Comparison of ENCODE assay signal across 20 cellular contexts in genomic region chr3:183340222-183340621, GRCh38.
A peak's percentile ranks its signal among the peaks of the same experiment; 100 is the strongest.
DNase-seq lines count a peak whose midpoint lies in the region; ATAC-seq, FAIRE-seq and TF ChIP-seq lines count a peak whose summit lies in the region.
"Had no signal": no experiment of that assay in that cellular context is flagged by ENCODE, and none has a peak within 500 bp of the region (broad histone marks: within the 10 kb centered on the region; RNA-seq: fewer than 3 reads in every experiment).

No MANE protein-coding gene starts in this region.

- intact Hi-C loops in HepG2 (cut with micrococcal nuclease; ENCODE audit: unreplicated experiment) (no loop called here), right lobe of liver (cut with DNase I) (no loop called here)

- FAIRE-seq in HepG2 (lab: Jason Lieb, UNC): no peak
- FAIRE-seq: GM12891, GM18507 had no signal

- no peaks in the 10 kb centered on the region for H3K79me2 ChIP-seq in HepG2 (ENCODE audit: insufficient read depth, low read length)

- WGBS in HepG2 (ENCODE audit: low lambda C conversion rate): 6% methylated on average over 2 of the region's 2 CpGs
- WGBS in right lobe of liver (ENCODE audit: insufficient coverage, low coverage, low lambda C conversion rate, missing lambda C conversion rate): 86% methylated on average over 2 of the region's 2 CpGs

- no peak overlapping the region for H3K4me2 ChIP-seq in HepG2 (ENCODE audit: low read depth, low read length)
- H3K4me2 ChIP-seq: BLaER1, GM23338 had no signal

- no peaks in the 10 kb centered on the region for H3K4me1 ChIP-seq in HepG2 (ENCODE audit: insufficient read depth, low read length)
- H3K4me1 ChIP-seq in right lobe of liver: no peaks in the 10 kb centered on the region
- H3K4me1 ChIP-seq: BLaER1, Caco-2 had no signal

- no peak for DNase-seq in HepG2 (ENCODE audit: low spot score)
- DNase-seq in right lobe of liver: no peak
- peak; percentile 34 for DNase-seq in NCI-H2029 treated with DMSO at 0.1 percent for 48 hours (lab: John Stamatoyannopoulos, UW)
- DNase-seq in WTC11 (ENCODE audit: low spot score): no peak
- no peak for DNase-seq in stimulated activated CD4-positive, alpha-beta T cell treated with anti-CD3 and anti-CD28 coated beads, Interleukin-15, amount 100 ng/mL, for 24 hours
- DNase-seq: Caco-2; CD4-positive, CD25-positive, alpha-beta regulatory T cell; CD8-positive, alpha-beta T cell; DMS153; GF-D8; H9 had no signal

- TF ChIP-seq CTCF in HepG2 (CRISPR knock-in tag; IDR thresholded peaks at IDR 0.05) (no peak), right lobe of liver (IDR thresholded peaks at IDR 0.05) (no peak), WTC11 (IDR thresholded peaks at IDR 0.05) (no peak)

- no peaks in the 10 kb centered on the region; the same call in 1 of the 2 replicates for H3K36me3 Mint-ChIP-seq in WTC11
- H3K36me3 Mint-ChIP-seq: CD4-positive, CD25-positive, alpha-beta regulatory T cell had no signal

- no peak overlapping the region for H3K4me3 Mint-ChIP-seq in WTC11
- H3K4me3 Mint-ChIP-seq: B cell; CD4-positive, CD25-positive, alpha-beta regulatory T cell; CD8-positive, alpha-beta T cell; GM23338; H9 had no signal

- TF ChIP-seq POLR2A in HepG2 (IDR thresholded peaks at IDR 0.05; ENCODE audit: insufficient read depth in 1 of 2, low read depth in 2 of 2, low read length in 2 of 2) (no peak), right lobe of liver (IDR thresholded peaks at IDR 0.05) (no peak)

- CTCF ChIA-PET in HepG2 (lab: Yijun Ruan, JAX; ENCODE audit: low intra/inter-chr PET ratio, low total read pairs): no interaction called here
- CTCF ChIA-PET in WTC11 (lab: Charles Lee): no interaction called here

- no peak overlapping the region for H3K9ac ChIP-seq in HepG2 (ENCODE audit: insufficient read depth, low read depth, low read length)
- H3K9ac ChIP-seq: BLaER1 had no signal

- no peak overlapping the region for H3K27ac ChIP-seq in HepG2 (ENCODE audit: extremely low read length, insufficient read depth, low read length)
- H3K27ac ChIP-seq in right lobe of liver: no peak overlapping the region
- H3K27ac ChIP-seq: BLaER1, C4-2B had no signal

- H3K27me3 ChIP-seq in HepG2 (ENCODE audit: control insufficient read depth in 1 of 2, insufficient read depth in 2 of 2, low read length in 2 of 2) (peaks cover 0 to 3% of the 10 kb centered on the region in 2 experiments; a peak in 1 of 5 replicates), right lobe of liver (no peaks in the 10 kb centered on the region)
- H3K27me3 ChIP-seq: BLaER1 had no signal

- H3K9me3 Mint-ChIP-seq in WTC11: peaks cover 8% of the 10 kb centered on the region

- POLR2A ChIA-PET in HepG2 (lab: Yijun Ruan, JAX) (no interaction called here), WTC11 (lab: Charles Lee) (no interaction called here)

- no peak for TF ChIP-seq RAD21 in HepG2 (CRISPR knock-in tag; IDR thresholded peaks at IDR 0.05)

- H2AFZ ChIP-seq in HepG2 (ENCODE audit: low read length): no peak overlapping the region
- H2AFZ ChIP-seq: GM23338 had no signal

- no peaks in the 10 kb centered on the region for H3K4me1 Mint-ChIP-seq in WTC11
- H3K4me1 Mint-ChIP-seq: B cell, GM23338 had no signal

- ATAC-seq in HepG2: no peak
- no peak for ATAC-seq in right lobe of liver
- no peak for ATAC-seq in WTC11
- no peak for ATAC-seq in HG03460 (IDR thresholded peaks at IDR 0.05; ENCODE audit: unreplicated experiment)
- no peak for ATAC-seq in HG02981 (IDR thresholded peaks at IDR 0.05; ENCODE audit: unreplicated experiment)
- ATAC-seq: CD8-positive, alpha-beta T cell; GM23338; HCT116 had no signal

- in situ Hi-C loops in HepG2 (cut with HindIII; ENCODE audit: extremely low pct_ligation_motif_present, low pct_unique_long_range_greater_than_20kb): no loop called here

- BruUV-seq in HepG2 (replicated peaks; lab: Mats Ljungman, UMichigan): no TSS peak

- no peaks in the 10 kb centered on the region for H3K27me3 Mint-ChIP-seq in WTC11 (ENCODE audit: low read depth)

- H3K9me3 ChIP-seq in HepG2 (ENCODE audit: low read length) (no peaks in the 10 kb centered on the region), right lobe of liver (no peaks in the 10 kb centered on the region)
- H3K9me3 ChIP-seq: Caco-2 had no signal

- H3K36me3 ChIP-seq in HepG2 (replicated peaks in 1 of 2; ENCODE audit: control insufficient read depth in 1 of 2, insufficient read depth in 2 of 2, low read length in 2 of 2): no peaks in the 10 kb centered on the region
- H3K36me3 ChIP-seq in right lobe of liver: no peaks in the 10 kb centered on the region
- H3K36me3 ChIP-seq: BLaER1 had no signal

- TF ChIP-seq EP300 in HepG2 (IDR thresholded peaks at IDR 0.05; ENCODE audit: low read depth in 2 of 2, low read length in 2 of 2): no peak
- no peak for TF ChIP-seq EP300 in HepG2 (CRISPR knock-in tag; IDR thresholded peaks at IDR 0.05; ENCODE audit: borderline replicate concordance)

- no peaks in the 10 kb centered on the region for H4K20me1 ChIP-seq in HepG2 (ENCODE audit: insufficient read depth, low read length)
- H4K20me1 ChIP-seq: BLaER1 had no signal

- peak overlapping the region; percentile 22; the same call in 1 of the 2 replicates for H3K27ac Mint-ChIP-seq in WTC11
- H3K27ac Mint-ChIP-seq: B cell; CD4-positive, CD25-positive, alpha-beta regulatory T cell; CD8-positive, alpha-beta T cell; GM23338 had no signal

- no peak overlapping the region for H3K4me3 ChIP-seq in HepG2 (replicated peaks in 1 of 3; ENCODE audit: insufficient read depth in 1 of 3, low read depth in 2 of 3, low read length in 3 of 3)
- H3K4me3 ChIP-seq in right lobe of liver: no peak overlapping the region
- H3K4me3 ChIP-seq: BLaER1, GM23338 had no signal

TF ChIP-seq in HepG2, 621 proteins besides CTCF, POLR2A, EP300 and RAD21:
- no peak for TF ChIP-seq ATRX (CRISPR knock-in tag; IDR thresholded peaks at IDR 0.05; ENCODE audit: borderline replicate concordance)
- TF ChIP-seq MAFK (conservative IDR thresholded peaks at IDR 0.05 in 1 of 2, IDR thresholded peaks at IDR 0.05 in 1 of 2; ENCODE audit: low read length in 2 of 2): peak; percentile 9 to 31; a peak in 1 of 4 replicates

TF ChIP-seq in WTC11, 78 proteins besides CTCF, POLR2A, EP300 and RAD21 (continues in another document):
- no peak for TF ChIP-seq ZNF423 (CRISPR knock-in tag; IDR thresholded peaks at IDR 0.05)
- no peak for TF ChIP-seq ETV6 (CRISPR knock-in tag; IDR thresholded peaks at IDR 0.05)
- TF ChIP-seq HMGA2 (CRISPR knock-in tag; IDR thresholded peaks at IDR 0.05): no peak
- TF ChIP-seq, protein P1, sequence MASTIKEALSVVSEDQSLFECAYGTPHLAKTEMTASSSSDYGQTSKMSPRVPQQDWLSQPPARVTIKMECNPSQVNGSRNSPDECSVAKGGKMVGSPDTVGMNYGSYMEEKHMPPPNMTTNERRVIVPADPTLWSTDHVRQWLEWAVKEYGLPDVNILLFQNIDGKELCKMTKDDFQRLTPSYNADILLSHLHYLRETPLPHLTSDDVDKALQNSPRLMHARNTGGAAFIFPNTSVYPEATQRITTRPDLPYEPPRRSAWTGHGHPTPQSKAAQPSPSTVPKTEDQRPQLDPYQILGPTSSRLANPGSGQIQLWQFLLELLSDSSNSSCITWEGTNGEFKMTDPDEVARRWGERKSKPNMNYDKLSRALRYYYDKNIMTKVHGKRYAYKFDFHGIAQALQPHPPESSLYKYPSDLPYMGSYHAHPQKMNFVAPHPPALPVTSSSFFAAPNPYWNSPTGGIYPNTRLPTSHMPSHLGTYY (CRISPR knock-in tag; IDR thresholded peaks at IDR 0.05): no peak
- no peak for TF ChIP-seq ZNF121 (CRISPR knock-in tag; IDR thresholded peaks at IDR 0.05)
- TF ChIP-seq, protein P2, sequence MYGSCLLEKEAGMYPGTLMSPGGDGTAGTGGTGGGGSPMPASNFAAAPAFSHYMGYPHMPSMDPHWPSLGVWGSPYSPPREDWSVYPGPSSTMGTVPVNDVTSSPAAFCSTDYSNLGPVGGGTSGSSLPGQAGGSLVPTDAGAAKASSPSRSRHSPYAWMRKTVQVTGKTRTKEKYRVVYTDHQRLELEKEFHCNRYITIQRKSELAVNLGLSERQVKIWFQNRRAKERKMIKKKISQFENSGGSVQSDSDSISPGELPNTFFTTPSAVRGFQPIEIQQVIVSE (CRISPR knock-in tag; IDR thresholded peaks at IDR 0.05; ENCODE audit: borderline replicate concordance): no peak
- TF ChIP-seq, protein P3, sequence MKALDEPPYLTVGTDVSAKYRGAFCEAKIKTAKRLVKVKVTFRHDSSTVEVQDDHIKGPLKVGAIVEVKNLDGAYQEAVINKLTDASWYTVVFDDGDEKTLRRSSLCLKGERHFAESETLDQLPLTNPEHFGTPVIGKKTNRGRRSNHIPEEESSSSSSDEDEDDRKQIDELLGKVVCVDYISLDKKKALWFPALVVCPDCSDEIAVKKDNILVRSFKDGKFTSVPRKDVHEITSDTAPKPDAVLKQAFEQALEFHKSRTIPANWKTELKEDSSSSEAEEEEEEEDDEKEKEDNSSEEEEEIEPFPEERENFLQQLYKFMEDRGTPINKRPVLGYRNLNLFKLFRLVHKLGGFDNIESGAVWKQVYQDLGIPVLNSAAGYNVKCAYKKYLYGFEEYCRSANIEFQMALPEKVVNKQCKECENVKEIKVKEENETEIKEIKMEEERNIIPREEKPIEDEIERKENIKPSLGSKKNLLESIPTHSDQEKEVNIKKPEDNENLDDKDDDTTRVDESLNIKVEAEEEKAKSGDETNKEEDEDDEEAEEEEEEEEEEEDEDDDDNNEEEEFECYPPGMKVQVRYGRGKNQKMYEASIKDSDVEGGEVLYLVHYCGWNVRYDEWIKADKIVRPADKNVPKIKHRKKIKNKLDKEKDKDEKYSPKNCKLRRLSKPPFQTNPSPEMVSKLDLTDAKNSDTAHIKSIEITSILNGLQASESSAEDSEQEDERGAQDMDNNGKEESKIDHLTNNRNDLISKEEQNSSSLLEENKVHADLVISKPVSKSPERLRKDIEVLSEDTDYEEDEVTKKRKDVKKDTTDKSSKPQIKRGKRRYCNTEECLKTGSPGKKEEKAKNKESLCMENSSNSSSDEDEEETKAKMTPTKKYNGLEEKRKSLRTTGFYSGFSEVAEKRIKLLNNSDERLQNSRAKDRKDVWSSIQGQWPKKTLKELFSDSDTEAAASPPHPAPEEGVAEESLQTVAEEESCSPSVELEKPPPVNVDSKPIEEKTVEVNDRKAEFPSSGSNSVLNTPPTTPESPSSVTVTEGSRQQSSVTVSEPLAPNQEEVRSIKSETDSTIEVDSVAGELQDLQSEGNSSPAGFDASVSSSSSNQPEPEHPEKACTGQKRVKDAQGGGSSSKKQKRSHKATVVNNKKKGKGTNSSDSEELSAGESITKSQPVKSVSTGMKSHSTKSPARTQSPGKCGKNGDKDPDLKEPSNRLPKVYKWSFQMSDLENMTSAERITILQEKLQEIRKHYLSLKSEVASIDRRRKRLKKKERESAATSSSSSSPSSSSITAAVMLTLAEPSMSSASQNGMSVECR (CRISPR knock-in tag; IDR thresholded peaks at IDR 0.05; ENCODE audit: borderline replicate concordance): no peak
- TF ChIP-seq TEAD1 (CRISPR knock-in tag; IDR thresholded peaks at IDR 0.05): no peak
- TF ChIP-seq JUN (CRISPR knock-in tag; IDR thresholded peaks at IDR 0.05): no peak
- no peak for TF ChIP-seq SP1 (CRISPR knock-in tag; conservative IDR thresholded peaks at IDR 0.05)
- TF ChIP-seq EMX1 (CRISPR knock-in tag; IDR thresholded peaks at IDR 0.05): no peak
- no peak for TF ChIP-seq PRRX2 (CRISPR knock-in tag; IDR thresholded peaks at IDR 0.05)
